ENCODE assay signal across 9 cellular contexts in the genomic region with DNA sequence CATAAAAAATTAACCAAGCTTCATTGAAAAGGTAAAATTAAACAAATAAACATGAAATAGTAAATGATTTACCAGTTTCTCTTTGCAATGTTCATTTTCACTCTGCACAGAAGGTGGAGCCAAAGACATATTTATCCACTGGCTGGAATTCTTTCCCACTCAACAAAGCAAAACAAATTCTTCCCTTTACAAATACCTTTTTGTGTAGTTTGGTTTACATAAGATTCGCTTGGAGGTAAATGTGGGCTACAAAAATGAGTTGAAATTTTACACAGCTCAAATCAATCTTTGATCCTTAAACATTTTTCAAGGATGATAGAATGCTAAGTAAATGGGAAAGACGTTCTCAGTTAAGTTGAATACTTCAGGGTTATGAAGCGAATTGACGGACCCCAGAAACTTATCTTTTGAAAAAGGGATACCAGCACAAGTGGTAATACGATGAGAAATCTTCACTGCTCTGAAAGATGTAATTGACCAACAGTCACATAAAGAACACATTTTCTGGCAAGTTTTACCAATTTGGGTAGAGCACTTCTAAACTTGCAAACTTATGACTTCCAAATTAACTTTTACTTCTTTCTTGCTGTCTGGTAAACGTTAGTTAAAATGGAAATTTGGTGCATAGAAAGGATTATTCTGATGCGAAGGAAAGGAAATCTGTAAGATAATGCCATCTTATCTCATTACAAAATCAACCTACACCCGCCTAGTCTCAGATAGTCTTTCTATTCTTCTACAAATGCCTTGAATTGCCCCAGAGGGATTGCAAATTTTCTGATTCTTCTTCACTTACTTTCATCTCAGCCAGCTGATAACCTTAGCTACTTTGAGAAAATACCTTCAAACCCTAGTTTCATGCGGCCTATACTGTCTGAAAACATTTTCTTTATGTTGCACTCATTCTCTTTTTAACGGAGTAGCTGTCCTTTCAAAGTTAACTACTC. TPM values are rescaled to one million over a fixed set of nuclear protein-coding genes. Genes with fewer than 3 reads are reported as not detected.
DNase-seq lines count a peak whose midpoint lies in the region; ATAC-seq and TF ChIP-seq lines count a peak whose summit lies in the region.
"Had no signal": no experiment of that assay in that cellular context is flagged by ENCODE, and none has a peak within 500 bp of the region (broad histone marks: within the 10 kb centered on the region; RNA-seq: fewer than 3 reads in every experiment).

No MANE protein-coding gene starts in this region.

- no peak for TF ChIP-seq POLR2A in NB4 (IDR thresholded peaks at IDR 0.05; ENCODE audit: extremely low read depth, insufficient read length)

- H3K27ac ChIP-seq in colonic mucosa = no peak overlapping the region

- no peaks in the 10 kb centered on the region for H3K36me3 Mint-ChIP-seq in mesothelial cell of epicardium

- H3K4me3 ChIP-seq in NB4 (ENCODE audit: low read depth, low read length) = no peak overlapping the region
- no peak overlapping the region for H3K4me3 ChIP-seq in colonic mucosa
- H3K4me3 ChIP-seq: mucosa of descending colon had no signal

- intact Hi-C loops in colonic mucosa (cut with DNase I) = loop anchor here (5.0 to 10.0 kb wide), 2 partner anchors 424 to 602 kb away; no protein-coding TSS in a partner anchor

- ATAC-seq in HG02973 (IDR thresholded peaks at IDR 0.05; ENCODE audit: unreplicated experiment) (no peak), GM18907 (IDR thresholded peaks at IDR 0.05; ENCODE audit: unreplicated experiment) (no peak)
- ATAC-seq: mucosa of descending colon had no signal

- no peaks in the 10 kb centered on the region for H3K4me1 ChIP-seq in colonic mucosa

- peaks cover 39% of the 10 kb centered on the region for H3K4me1 Mint-ChIP-seq in mesothelial cell of epicardium

- no peaks in the 10 kb centered on the region for H3K9me3 ChIP-seq in colonic mucosa
- H3K9me3 ChIP-seq: mucosa of descending colon had no signal

- H3K27me3 Mint-ChIP-seq in mesothelial cell of epicardium (ENCODE audit: low read depth) = no peaks in the 10 kb centered on the region

- H3K27ac Mint-ChIP-seq in mesothelial cell of epicardium = peak overlapping the region; percentile 52

- TF ChIP-seq CTCF in NB4 (IDR thresholded peaks at IDR 0.05; ENCODE audit: low read depth, low read length) (peak; percentile 29), colonic mucosa (IDR thresholded peaks at IDR 0.05) (peak; percentile 42), mesothelial cell of epicardium (IDR thresholded peaks at IDR 0.05; ENCODE audit: unreplicated experiment) (peak; percentile 63)

- DNase-seq in EH (ENCODE audit: low read depth) (peak; percentile 58), NB4 (ENCODE audit: low read depth) (peak; percentile 61), colonic mucosa (no peak), mesothelial cell of epicardium (ENCODE audit: low spot score in 2 of 2, unreplicated experiment in 2 of 2) (no peak), UCSD-AML1 (lab: John Stamatoyannopoulos, UW; ENCODE audit: unreplicated experiment) (no peak)
- DNase-seq in stimulated activated CD4-positive, alpha-beta T cell treated with anti-CD3 and anti-CD28 coated beads, Interleukin-1b, Interleukin-23, amount 100 ng/mL, for 48 hours = no peak

- H3K9ac ChIP-seq in colonic mucosa (ENCODE audit: low read depth in 2 of 2, low read length in 2 of 2) = no peak overlapping the region

- no peaks in the 10 kb centered on the region for H3K9me3 Mint-ChIP-seq in mesothelial cell of epicardium

- H3K36me3 ChIP-seq in colonic mucosa = no peaks in the 10 kb centered on the region

- H3K27me3 ChIP-seq in colonic mucosa = no peaks in the 10 kb centered on the region

- H3K4me3 Mint-ChIP-seq in mesothelial cell of epicardium = peak overlapping the region; percentile 18

RNA-seq across cellular contexts. Expression of a gene that starts 4.7 kb away (rescaled TPM):
- total RNA-seq in colonic mucosa = 10 to 100 TPM in 1 of 2 donors, 1 to 10 TPM in 1; 8.2 to 13.7 TPM
- 125 to 140 TPM (median 136 TPM) in 3 replicates for total RNA-seq in mesothelial cell of epicardium

Comparison
In these comparisons a context has a peak if more than half of its experiments do, and no peak if none do; other contexts are left out.
1. DNase-seq: peak in EH (single experiment) and NB4 (single experiment); none in colonic mucosa (single experiment), mesothelial cell of epicardium (0 of 2), UCSD-AML1 (single experiment) and stimulated activated CD4-positive, alpha-beta T cell treated with anti-CD3 and anti-CD28 coated beads, Interleukin-1b, Interleukin-23, amount 100 ng/mL, for 48 hours (single experiment).
2. Peak in every context shown above with its lines, with median percentiles within 50 percentile points of each other: CTCF ChIP-seq.